Comparison of ENCODE assay signal across 13 cellular contexts in the genomic region with DNA sequence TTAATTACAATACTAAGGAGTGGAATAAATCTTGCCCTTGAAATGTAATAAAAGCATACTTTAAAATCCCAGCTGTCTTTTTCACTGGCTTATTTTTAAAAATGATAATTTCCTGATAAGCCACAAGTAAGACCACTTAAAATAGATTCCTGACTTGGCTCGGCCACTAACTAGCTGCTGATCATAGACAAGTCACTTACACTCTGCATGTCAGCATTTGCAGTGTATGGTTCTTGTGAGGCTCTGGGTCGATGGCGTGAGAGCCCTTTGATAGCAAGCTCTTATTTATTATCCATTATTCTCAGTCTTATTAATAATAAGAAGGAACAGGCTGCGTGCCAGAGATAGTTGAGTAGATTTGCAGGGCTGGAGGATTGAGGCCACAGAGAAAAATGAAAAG.
DNase-seq lines count a peak whose midpoint lies in the region; ATAC-seq and TF ChIP-seq lines count a peak whose summit lies in the region.
"Had no signal": no experiment of that assay in that cellular context is flagged by ENCODE, and none has a peak within 500 bp of the region (broad histone marks: within the 10 kb centered on the region; RNA-seq: fewer than 3 reads in every experiment).

No MANE protein-coding gene starts in this region.

- H3K27me3 ChIP-seq in BLaER1 treated with 17β-estradiol and CSF1 and Interleukin-3, amounts not matched to agents 10 nM and 100 nM, result no peaks in the 10 kb centered on the region
- H3K27me3 ChIP-seq in right atrium auricular region (no peaks in the 10 kb centered on the region), breast epithelium (no peaks in the 10 kb centered on the region)

- H4K20me1 ChIP-seq in BLaER1 treated with 17β-estradiol and CSF1 and Interleukin-3, amounts not matched to agents 10 nM and 100 nM, result no peaks in the 10 kb centered on the region

- H3K9ac ChIP-seq in BLaER1 treated with 17β-estradiol and CSF1 and Interleukin-3, amounts not matched to agents 10 nM and 100 nM, result no peak overlapping the region

- no peaks in the 10 kb centered on the region for H3K9me3 ChIP-seq in BLaER1 treated with 17β-estradiol and CSF1 and Interleukin-3, amounts not matched to agents 10 nM and 100 nM (replicated peaks in 1 of 11)
- H3K9me3 ChIP-seq in right atrium auricular region, result no peaks in the 10 kb centered on the region
- H3K9me3 ChIP-seq in breast epithelium, result no peaks in the 10 kb centered on the region

- peak overlapping the region in 6 of 11 experiments; percentile 21 to 47 (median 36); a peak in 9 of 22 replicates for H3K4me2 ChIP-seq in BLaER1 treated with 17β-estradiol and CSF1 and Interleukin-3, amounts not matched to agents 10 nM and 100 nM
- H3K4me2 ChIP-seq: GM23338 had no signal

- no peak overlapping the region for H3K4me3 ChIP-seq in BLaER1 treated with 17β-estradiol and CSF1 and Interleukin-3, amounts not matched to agents 10 nM and 100 nM
- H3K4me3 ChIP-seq in right atrium auricular region, result no peak overlapping the region
- H3K4me3 ChIP-seq in breast epithelium, result no peak overlapping the region
- H3K4me3 ChIP-seq: GM23338 had no signal

- intact Hi-C loops in breast epithelium (cut with DNase I; ENCODE audit: low total_unique reads), result no loop called here

- H3K36me3 ChIP-seq in BLaER1 treated with 17β-estradiol and CSF1 and Interleukin-3, amounts not matched to agents 10 nM and 100 nM, result no peaks in the 10 kb centered on the region
- H3K36me3 ChIP-seq in right atrium auricular region, result no peaks in the 10 kb centered on the region
- H3K36me3 ChIP-seq in breast epithelium, result no peaks in the 10 kb centered on the region

- no peak for ATAC-seq in SK-N-SH treated with all-trans-retinoic acid at 6 μM for 48 hours

- DNase-seq in NCI-H748 (lab: John Stamatoyannopoulos, UW; ENCODE audit: unreplicated experiment) (peak; percentile 41), NCI-H748 treated with DMSO at 0.1 percent for 48 hours (lab: John Stamatoyannopoulos, UW) (no peak), NCI-H524 treated with DMSO at 0.1 percent for 48 hours (lab: John Stamatoyannopoulos, UW) (peak; percentile 74), right atrium auricular region (ENCODE audit: low spot score) (no peak), breast epithelium (ENCODE audit: low spot score in 2 of 2) (no peak), HT-29 (ENCODE audit: low spot score) (no peak)
- DNase-seq: CD4-positive, alpha-beta memory T cell; GDM1 had no signal

- TF ChIP-seq POLR2A in breast epithelium (IDR thresholded peaks at IDR 0.05), result no peak

- peaks cover 0 to 13% (median 10%) of the 10 kb centered on the region in 10 experiments; a peak in 14 of 20 replicates for H3K4me1 ChIP-seq in BLaER1 treated with 17β-estradiol and CSF1 and Interleukin-3, amounts not matched to agents 10 nM and 100 nM
- H3K4me1 ChIP-seq in right atrium auricular region (peaks cover 0 to 15% of the 10 kb centered on the region in 2 donors), breast epithelium (no peaks in the 10 kb centered on the region)

- TF ChIP-seq CTCF in right atrium auricular region (IDR thresholded peaks at IDR 0.05) (no peak), breast epithelium (IDR thresholded peaks at IDR 0.05) (no peak)

- H3K27ac ChIP-seq in BLaER1 treated with 17β-estradiol and CSF1 and Interleukin-3, amounts not matched to agents 10 nM and 100 nM, result no peak overlapping the region
- H3K27ac ChIP-seq in right atrium auricular region (peak overlapping the region; percentile 4 to 50), breast epithelium (no peak overlapping the region)
- H3K27ac ChIP-seq: C4-2B, HL-60 had no signal

TF ChIP-seq in SK-N-SH treated with all-trans-retinoic acid at 6 μM for 48 hours, 23 proteins besides CTCF, POLR2A, EP300 and RAD21:
- TF ChIP-seq GLIS3 (CRISPR knock-in tag; IDR thresholded peaks at IDR 0.05) (no peak), CSDC2 (CRISPR knock-in tag; IDR thresholded peaks at IDR 0.05) (no peak), ZC3H10 (CRISPR knock-in tag; IDR thresholded peaks at IDR 0.05) (no peak), TOX (CRISPR knock-in tag; IDR thresholded peaks at IDR 0.05; ENCODE audit: borderline replicate concordance) (no peak), OSR1 (CRISPR knock-in tag; IDR thresholded peaks at IDR 0.05) (no peak)
- TF ChIP-seq, protein P1, sequence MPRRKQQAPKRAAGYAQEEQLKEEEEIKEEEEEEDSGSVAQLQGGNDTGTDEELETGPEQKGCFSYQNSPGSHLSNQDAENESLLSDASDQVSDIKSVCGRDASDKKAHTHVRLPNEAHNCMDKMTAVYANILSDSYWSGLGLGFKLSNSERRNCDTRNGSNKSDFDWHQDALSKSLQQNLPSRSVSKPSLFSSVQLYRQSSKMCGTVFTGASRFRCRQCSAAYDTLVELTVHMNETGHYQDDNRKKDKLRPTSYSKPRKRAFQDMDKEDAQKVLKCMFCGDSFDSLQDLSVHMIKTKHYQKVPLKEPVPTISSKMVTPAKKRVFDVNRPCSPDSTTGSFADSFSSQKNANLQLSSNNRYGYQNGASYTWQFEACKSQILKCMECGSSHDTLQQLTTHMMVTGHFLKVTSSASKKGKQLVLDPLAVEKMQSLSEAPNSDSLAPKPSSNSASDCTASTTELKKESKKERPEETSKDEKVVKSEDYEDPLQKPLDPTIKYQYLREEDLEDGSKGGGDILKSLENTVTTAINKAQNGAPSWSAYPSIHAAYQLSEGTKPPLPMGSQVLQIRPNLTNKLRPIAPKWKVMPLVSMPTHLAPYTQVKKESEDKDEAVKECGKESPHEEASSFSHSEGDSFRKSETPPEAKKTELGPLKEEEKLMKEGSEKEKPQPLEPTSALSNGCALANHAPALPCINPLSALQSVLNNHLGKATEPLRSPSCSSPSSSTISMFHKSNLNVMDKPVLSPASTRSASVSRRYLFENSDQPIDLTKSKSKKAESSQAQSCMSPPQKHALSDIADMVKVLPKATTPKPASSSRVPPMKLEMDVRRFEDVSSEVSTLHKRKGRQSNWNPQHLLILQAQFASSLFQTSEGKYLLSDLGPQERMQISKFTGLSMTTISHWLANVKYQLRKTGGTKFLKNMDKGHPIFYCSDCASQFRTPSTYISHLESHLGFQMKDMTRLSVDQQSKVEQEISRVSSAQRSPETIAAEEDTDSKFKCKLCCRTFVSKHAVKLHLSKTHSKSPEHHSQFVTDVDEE (CRISPR knock-in tag; IDR thresholded peaks at IDR 0.05), result no peak

Comparison
In these comparisons a context has a peak if more than half of its experiments do, and no peak if none do; other contexts are left out.
1. DNase-seq: peak in NCI-H748 (single experiment) and NCI-H524 treated with DMSO at 0.1 percent for 48 hours (single experiment); none in NCI-H748 treated with DMSO at 0.1 percent for 48 hours (single experiment), right atrium auricular region (single experiment), breast epithelium (0 of 2) and HT-29 (single experiment).
2. H3K27ac ChIP-seq: peak in right atrium auricular region (2 of 2); none in BLaER1 treated with 17β-estradiol and CSF1 and Interleukin-3, amounts not matched to agents 10 nM and 100 nM (0 of 11) and breast epithelium (0 of 2).